20 cellular contexts compared by ENCODE assay signal in genomic region chr2:157565550-157565949, GRCh38.
DNase-seq lines count a peak whose midpoint lies in the region; ATAC-seq and TF ChIP-seq lines count a peak whose summit lies in the region.
"Had no signal": no experiment of that assay in that cellular context is flagged by ENCODE, and none has a peak within 500 bp of the region (broad histone marks: within the 10 kb centered on the region; RNA-seq: fewer than 3 reads in every experiment).

No MANE protein-coding gene starts in this region.

- H3K4me3 Mint-ChIP-seq in CD8-positive, alpha-beta memory T cell: no peak overlapping the region
- H3K4me3 Mint-ChIP-seq: CD14-positive monocyte; CD4-positive, alpha-beta memory T cell; CD4-positive, CD25-positive, alpha-beta regulatory T cell had no signal

- CTCF ChIA-PET in CD8-positive, alpha-beta memory T cell (lab: Charles Lee): interaction anchor here (1.7 kb wide), 1 partner anchor 10 kb away, joined by 3 read pairs; no protein-coding TSS in a partner anchor

- POLR2A ChIA-PET in CD8-positive, alpha-beta memory T cell (lab: Charles Lee): no interaction called here

- no peaks in the 10 kb centered on the region for H3K27me3 ChIP-seq in lower lobe of right lung (ENCODE audit: low read depth)
- no peaks in the 10 kb centered on the region for H3K27me3 ChIP-seq in CD8-positive, alpha-beta memory T cell (ENCODE audit: insufficient read depth, low read length, poor library complexity, severe bottlenecking)
- H3K27me3 ChIP-seq in prostate gland (replicated peaks; ENCODE audit: insufficient read depth): no peaks in the 10 kb centered on the region
- H3K27me3 ChIP-seq: BE2C, BLaER1 had no signal

- H3K4me3 ChIP-seq in lower lobe of right lung (no peak overlapping the region), prostate gland (no peak overlapping the region)
- no peak overlapping the region for H3K4me3 ChIP-seq in CD8-positive, alpha-beta memory T cell (ENCODE audit: low read length)
- H3K4me3 ChIP-seq: BLaER1 had no signal

- peaks cover 0 to 19% (median 0%) of the 10 kb centered on the region in 3 donors for H3K36me3 Mint-ChIP-seq in CD8-positive, alpha-beta memory T cell
- H3K36me3 Mint-ChIP-seq: CD14-positive monocyte; CD4-positive, CD25-positive, alpha-beta regulatory T cell had no signal

- peaks cover 0 to 4% of the 10 kb centered on the region in 2 donors for H3K27me3 Mint-ChIP-seq in CD8-positive, alpha-beta memory T cell
- H3K27me3 Mint-ChIP-seq: CD4-positive, alpha-beta memory T cell had no signal

- intact Hi-C loops in left colon (cut with DNase I, micrococcal nuclease) (no loop called here), lower lobe of right lung (cut with DNase I) (no loop called here), prostate gland (cut with DNase I) (no loop called here)

- 77% methylated on average over 5 of the region's 5 CpGs for WGBS in prostate gland

- TF ChIP-seq CTCF in lower lobe of right lung (IDR thresholded peaks at IDR 0.05): no peak
- no peak for TF ChIP-seq CTCF in prostate gland (IDR thresholded peaks at IDR 0.05)

- no peak overlapping the region for H3K27ac Mint-ChIP-seq in CD8-positive, alpha-beta memory T cell
- H3K27ac Mint-ChIP-seq: CD14-positive monocyte; CD4-positive, alpha-beta memory T cell; CD4-positive, CD25-positive, alpha-beta regulatory T cell had no signal

- H3K36me3 ChIP-seq in lower lobe of right lung: no peaks in the 10 kb centered on the region
- no peaks in the 10 kb centered on the region for H3K36me3 ChIP-seq in CD8-positive, alpha-beta memory T cell (ENCODE audit: insufficient read depth, low read length)
- no peaks in the 10 kb centered on the region for H3K36me3 ChIP-seq in prostate gland
- H3K36me3 ChIP-seq: BE2C, BLaER1 had no signal

- peak; percentile 38 to 51 for DNase-seq in NCI-H526 (lab: John Stamatoyannopoulos, UW)
- DNase-seq in NCI-H526 treated with DMSO at 0.1 percent for 48 hours (lab: John Stamatoyannopoulos, UW): peak; percentile 37
- peak; percentile 21 for DNase-seq in NCI-H748 treated with DMSO at 0.1 percent for 48 hours (lab: John Stamatoyannopoulos, UW)
- no peak for DNase-seq in left colon
- DNase-seq in lower lobe of right lung: no peak
- DNase-seq in CD8-positive, alpha-beta memory T cell: no peak
- DNase-seq in NCI-H1694 (lab: John Stamatoyannopoulos, UW): no peak
- no peak for DNase-seq in prostate gland (ENCODE audit: low spot score)
- DNase-seq: 8988T; ACHN; BE2C; C1 segment of cervical spinal cord; Caco-2; Calu3; CD4-positive, alpha-beta memory T cell; CD4-positive, CD25-positive, alpha-beta regulatory T cell; DMS79 treated with DMSO at 0.1 percent for 48 hours; GF-D8 had no signal

- H3K9me3 ChIP-seq in lower lobe of right lung (peaks cover 7% of the 10 kb centered on the region), prostate gland (no peaks in the 10 kb centered on the region)
- no peaks in the 10 kb centered on the region for H3K9me3 ChIP-seq in CD8-positive, alpha-beta memory T cell (ENCODE audit: low read length)
- H3K9me3 ChIP-seq: BE2C had no signal

- peaks cover 0 to 5% (median 5%) of the 10 kb centered on the region in 3 donors for H3K4me1 Mint-ChIP-seq in CD8-positive, alpha-beta memory T cell
- H3K4me1 Mint-ChIP-seq: CD14-positive monocyte had no signal

- ATAC-seq in left colon (peak; percentile 75), lower lobe of right lung (no peak)

- H3K4me1 ChIP-seq in lower lobe of right lung: no peaks in the 10 kb centered on the region
- no peaks in the 10 kb centered on the region for H3K4me1 ChIP-seq in CD8-positive, alpha-beta memory T cell (ENCODE audit: insufficient read depth, low read length)
- H3K4me1 ChIP-seq in prostate gland (replicated peaks): no peaks in the 10 kb centered on the region
- H3K4me1 ChIP-seq: BE2C, BLaER1, Caco-2 had no signal

- no peak for TF ChIP-seq POLR2A in prostate gland (IDR thresholded peaks at IDR 0.05)

- H3K27ac ChIP-seq in lower lobe of right lung: no peak overlapping the region
- H3K27ac ChIP-seq in CD8-positive, alpha-beta memory T cell (ENCODE audit: low read depth, low read length): no peak overlapping the region
- no peak overlapping the region for H3K27ac ChIP-seq in prostate gland
- H3K27ac ChIP-seq: BLaER1 had no signal

- peaks cover 0 to 8% (median 3%) of the 10 kb centered on the region in 5 donors for H3K9me3 Mint-ChIP-seq in CD8-positive, alpha-beta memory T cell

Comparison
In these comparisons a context has a peak if more than half of its experiments do, and no peak if none do; other contexts are left out.
1. DNase-seq: peak in NCI-H526 (2 of 2), NCI-H526 treated with DMSO at 0.1 percent for 48 hours (single experiment) and NCI-H748 treated with DMSO at 0.1 percent for 48 hours (single experiment); none in left colon (0 of 2), lower lobe of right lung (single experiment), CD8-positive, alpha-beta memory T cell (0 of 5), NCI-H1694 (single experiment) and prostate gland (single experiment).